Comparison of ENCODE assay signal across 4 cellular contexts in the genomic region with DNA sequence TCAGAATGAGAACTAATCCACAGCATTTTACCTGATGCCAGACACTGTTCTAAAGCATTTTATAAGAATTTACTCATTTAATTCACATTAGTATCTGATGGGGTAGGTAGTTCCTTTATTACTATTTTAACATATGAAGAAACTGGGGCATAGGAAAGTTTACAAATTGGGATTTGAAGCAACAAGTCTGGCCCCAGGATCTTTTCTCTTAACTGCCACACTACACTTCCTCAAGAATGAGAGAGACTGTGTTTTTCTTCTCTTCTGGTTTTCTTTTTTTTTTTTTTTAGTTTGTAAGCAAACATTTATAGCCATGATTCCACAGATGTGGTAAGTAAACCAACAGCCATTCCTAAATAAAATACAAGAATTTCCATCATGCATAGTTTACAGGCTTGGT. TPM values are rescaled to one million over a fixed set of nuclear protein-coding genes. Genes with fewer than 3 reads are reported as not detected.
"Had no signal": no experiment of that assay in that cellular context is flagged by ENCODE, and none has a peak within 500 bp of the region (broad histone marks: within the 10 kb centered on the region; RNA-seq: fewer than 3 reads in every experiment).

No MANE protein-coding gene starts in this region.

RNA-seq across cellular contexts. Expression of gene RNU1-3, which starts 16.1 kb away (rescaled TPM):
- polyA plus RNA-seq: adipose tissue, adrenal gland, aorta, cardiac muscle cell had no signal

RNA-seq across cellular contexts. Expression of gene RNU1-4, which starts 57.5 kb away (rescaled TPM):
- polyA plus RNA-seq: adipose tissue, adrenal gland, aorta, cardiac muscle cell had no signal
